In the genomic region with DNA sequence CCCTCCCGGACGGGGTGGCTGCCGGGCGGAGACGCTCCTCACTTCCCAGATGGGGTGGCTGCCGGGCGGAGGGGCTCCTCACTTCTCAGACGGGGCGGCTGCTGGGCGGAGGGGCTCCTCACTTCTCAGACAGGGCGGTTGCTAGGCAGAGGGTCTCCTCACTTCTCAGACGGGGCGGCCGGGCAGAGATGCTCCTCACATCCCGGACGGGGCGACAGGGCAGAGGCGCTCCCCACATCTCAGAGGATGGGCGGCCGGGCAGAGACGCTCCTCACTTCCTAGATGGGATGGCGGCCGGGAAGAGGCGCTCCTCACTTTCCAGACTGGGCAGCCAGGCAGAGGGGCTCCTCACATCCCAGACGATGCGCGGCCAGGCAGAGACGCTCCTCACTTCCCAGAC, we compare ENCODE assay signal across 1 cellular context. TPM values are rescaled to one million over a fixed set of nuclear protein-coding genes. Genes with fewer than 3 reads are reported as not detected.
DNase-seq lines count a peak whose midpoint lies in the region.

No MANE protein-coding gene starts in this region.

- peak; percentile 9 for DNase-seq in ureter (ENCODE audit: low spot score)

RNA-seq across cellular contexts. Expression of gene DYNLL2, which starts 8.8 kb away (rescaled TPM):
- 52.3 TPM for total RNA-seq in ureter
